Comparison of ENCODE assay signal across 13 cellular contexts in the genomic region with DNA sequence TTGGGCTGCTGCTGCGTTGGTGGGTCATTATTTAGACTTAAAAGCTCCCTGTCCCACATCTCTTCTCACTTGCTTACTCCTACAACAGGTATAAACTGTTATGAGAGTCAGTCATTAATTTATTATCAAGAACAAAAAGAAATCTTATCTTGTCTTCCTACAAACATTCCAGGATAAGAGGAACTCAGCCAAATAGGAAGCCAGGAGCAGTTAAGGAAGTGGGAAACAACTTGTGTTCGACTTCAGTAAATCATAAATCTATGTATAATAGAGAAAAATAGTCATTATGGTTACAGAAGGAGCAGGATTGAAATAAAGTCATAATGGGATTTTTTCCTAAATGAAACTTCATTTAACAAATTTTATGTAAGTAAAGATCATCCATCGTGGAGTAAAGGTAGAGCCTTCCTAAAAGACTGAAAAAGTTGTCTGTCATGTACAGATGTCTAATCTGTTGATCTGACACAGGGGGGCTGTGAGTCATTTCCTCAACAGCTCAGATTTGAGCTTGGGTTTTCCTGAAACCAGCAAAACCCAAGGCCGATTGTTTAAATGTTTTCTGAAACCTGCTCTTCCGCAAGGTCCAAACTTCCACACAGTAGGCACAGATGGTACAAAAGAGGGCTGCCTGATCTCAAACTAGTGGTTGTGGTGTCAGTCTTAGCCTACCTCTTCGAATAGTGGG. TPM values are rescaled to one million over a fixed set of nuclear protein-coding genes. Genes with fewer than 3 reads are reported as not detected.
DNase-seq lines count a peak whose midpoint lies in the region; ATAC-seq and TF ChIP-seq lines count a peak whose summit lies in the region.
"Had no signal": no experiment of that assay in that cellular context is flagged by ENCODE, and none has a peak within 500 bp of the region (broad histone marks: within the 10 kb centered on the region; RNA-seq: fewer than 3 reads in every experiment).

No MANE protein-coding gene starts in this region.

- H3K4me1 Mint-ChIP-seq in activated naive CD4-positive, alpha-beta T cell treated with anti-CD3 and anti-CD28 coated beads for 36 hours (ENCODE audit: low read depth): peaks cover 10% of the 10 kb centered on the region

- H3K36me3 ChIP-seq in SJSA1 (peaks cover 72% of the 10 kb centered on the region), esophagus squamous epithelium (peaks cover 0 to 97% (median 3%) of the 10 kb centered on the region in 3 donors), smooth muscle cell (ENCODE audit: low read depth) (peaks cover 16% of the 10 kb centered on the region), sigmoid colon (peaks cover 0 to 40% (median 11%) of the 10 kb centered on the region in 4 donors)

- no peak overlapping the region for H3K27ac Mint-ChIP-seq in activated naive CD4-positive, alpha-beta T cell treated with anti-CD3 and anti-CD28 coated beads for 36 hours
- H3K27ac Mint-ChIP-seq: B cell had no signal

- peaks cover 38% of the 10 kb centered on the region for H3K79me2 ChIP-seq in smooth muscle cell (ENCODE audit: low read depth)

- H3K4me3 ChIP-seq in SJSA1 (no peak overlapping the region), esophagus squamous epithelium (no peak overlapping the region), smooth muscle cell (no peak overlapping the region), sigmoid colon (no peak overlapping the region)
- H3K4me3 ChIP-seq: left lung had no signal

- no peaks in the 10 kb centered on the region for H3K9me3 Mint-ChIP-seq in activated naive CD4-positive, alpha-beta T cell treated with anti-CD3 and anti-CD28 coated beads for 36 hours

- peaks cover 7% of the 10 kb centered on the region for H3F3A ChIP-seq in smooth muscle cell (ENCODE audit: low read depth)

- H2AFZ ChIP-seq in smooth muscle cell (ENCODE audit: low read depth): no peak overlapping the region

- 67 to 68% methylated on average over 6 of the region's 6 CpGs for WGBS in esophagus squamous epithelium, 2 donors
- WGBS in smooth muscle cell (ENCODE audit: low lambda C conversion rate): 65% methylated on average over 6 of the region's 6 CpGs
- WGBS in sigmoid colon, 2 donors: 60 to 86% methylated on average over 6 of the region's 6 CpGs

- H3K27me3 ChIP-seq in SJSA1 (replicated peaks) (no peaks in the 10 kb centered on the region), esophagus squamous epithelium (no peaks in the 10 kb centered on the region), smooth muscle cell (ENCODE audit: low read depth) (no peaks in the 10 kb centered on the region), sigmoid colon (no peaks in the 10 kb centered on the region)
- H3K27me3 ChIP-seq: left lung had no signal

- TF ChIP-seq CTCF in esophagus squamous epithelium (IDR thresholded peaks at IDR 0.05) (no peak), smooth muscle cell (IDR thresholded peaks at IDR 0.05; ENCODE audit: borderline replicate concordance, insufficient read depth, poor library complexity, severe bottlenecking) (no peak), sigmoid colon (IDR thresholded peaks at IDR 0.05) (no peak)

- H3K9me3 ChIP-seq in SJSA1 (replicated peaks): no peaks in the 10 kb centered on the region
- no peaks in the 10 kb centered on the region for H3K9me3 ChIP-seq in esophagus squamous epithelium
- H3K9me3 ChIP-seq in smooth muscle cell (replicated peaks; ENCODE audit: low read depth): no peaks in the 10 kb centered on the region
- no peaks in the 10 kb centered on the region for H3K9me3 ChIP-seq in sigmoid colon
- H3K9me3 ChIP-seq: left lung had no signal

- no peak for TF ChIP-seq POLR2A in esophagus squamous epithelium (IDR thresholded peaks at IDR 0.05)
- TF ChIP-seq POLR2A in sigmoid colon (IDR thresholded peaks at IDR 0.05): no peak

- H3K36me3 Mint-ChIP-seq in activated naive CD4-positive, alpha-beta T cell treated with anti-CD3 and anti-CD28 coated beads for 36 hours (ENCODE audit: low read depth): peaks cover 2% of the 10 kb centered on the region

- peaks cover 48% of the 10 kb centered on the region for H3K4me1 ChIP-seq in SJSA1 (replicated peaks)
- peaks cover 0 to 13% (median 0%) of the 10 kb centered on the region in 3 donors for H3K4me1 ChIP-seq in esophagus squamous epithelium
- no peaks in the 10 kb centered on the region for H3K4me1 ChIP-seq in smooth muscle cell (ENCODE audit: low read depth)
- peaks cover 0 to 1% (median 0%) of the 10 kb centered on the region in 4 donors for H3K4me1 ChIP-seq in sigmoid colon

- peaks cover 21% of the 10 kb centered on the region for H4K20me1 ChIP-seq in smooth muscle cell (ENCODE audit: low read depth)

- peak; percentile 47 for DNase-seq in activated naive CD4-positive, alpha-beta T cell treated with anti-CD3 and anti-CD28 coated beads for 36 hours
- DNase-seq in activated naive CD4-positive, alpha-beta T cell treated with Interleukin-2 at 50 U/mL for 16 hours: no peak
- DNase-seq in SJSA1 (ENCODE audit: low read depth in 1 of 2, low spot score in 2 of 2) (peak; percentile 54 to 64), esophagus squamous epithelium (lab: John Stamatoyannopoulos, UW) (no peak), smooth muscle cell (lab: John Stamatoyannopoulos, UW; ENCODE audit: unreplicated experiment) (no peak), sigmoid colon (no peak), sciatic nerve (ENCODE audit: low spot score) (no peak)
- DNase-seq: effector memory CD4-positive, alpha-beta T cell; left lung; right cardiac atrium had no signal

- H3K9ac ChIP-seq in smooth muscle cell (ENCODE audit: low read depth): no peak overlapping the region

- H3K27me3 Mint-ChIP-seq in activated naive CD4-positive, alpha-beta T cell treated with anti-CD3 and anti-CD28 coated beads for 36 hours (ENCODE audit: low read depth): peaks cover 10% of the 10 kb centered on the region
- H3K27me3 Mint-ChIP-seq: B cell had no signal

- H3K4me2 ChIP-seq in smooth muscle cell: no peak overlapping the region

- no peak for ATAC-seq in sciatic nerve
- no peak for ATAC-seq in HG03457 (IDR thresholded peaks at IDR 0.05; ENCODE audit: unreplicated experiment)
- ATAC-seq: left lung had no signal

- H3K27ac ChIP-seq in SJSA1 (peak overlapping the region; percentile 46), esophagus squamous epithelium (peak overlapping the region in 3 of 4 donors; percentile 18 to 36 (median 34)), smooth muscle cell (ENCODE audit: low read depth) (peak overlapping the region; percentile 56), sigmoid colon (peak overlapping the region in 2 of 4 donors; percentile 12 to 41)

- CTCF ChIA-PET in activated naive CD4-positive, alpha-beta T cell treated with anti-CD3 and anti-CD28 coated beads for 36 hours (lab: Charles Lee): no interaction called here

- no peak for TF ChIP-seq EP300 in sigmoid colon (IDR thresholded peaks at IDR 0.05)

- intact Hi-C loops in activated naive CD4-positive, alpha-beta T cell treated with anti-CD3 and anti-CD28 coated beads for 36 hours (cut with micrococcal nuclease): no loop called here
- intact Hi-C loops in esophagus squamous epithelium (cut with DNase I) (no loop called here), sigmoid colon (cut with DNase I) (no loop called here), sciatic nerve (cut with DNase I) (no loop called here)

- no peak overlapping the region for H3K4me3 Mint-ChIP-seq in activated naive CD4-positive, alpha-beta T cell treated with anti-CD3 and anti-CD28 coated beads for 36 hours
- H3K4me3 Mint-ChIP-seq: B cell had no signal

RNA-seq across cellular contexts. Expression of gene LRRTM2, which starts 25.3 kb away (rescaled TPM):
- total RNA-seq in activated naive CD4-positive, alpha-beta T cell treated with anti-CD3 and anti-CD28 coated beads for 36 hours: not detected
- 0.21 TPM in 1 of 2 replicates, not detected in the other for total RNA-seq in SJSA1 (2014; rRNA removed; shearing (Covaris generic))
- total RNA-seq in esophagus squamous epithelium (1 to 10 TPM in 1 of 4 donors, under 1 TPM in 2, not detected in 1; 0.04 to 3.1 (median 0.19) TPM), smooth muscle cell (0.22 and 0.81 TPM in 2 replicates), sigmoid colon (1 to 10 TPM in 1 of 4 donors, under 1 TPM in 3; 0.16 to 1.1 (median 0.34) TPM), sciatic nerve (0.58 TPM)
- polyA plus RNA-seq in smooth muscle cell (0.76 and 0.95 TPM in 2 replicates), sigmoid colon (under 1 TPM in 1 of 3 donors, not detected in 2; 0.32 TPM)
- total RNA-seq: activated CD8-positive, alpha-beta memory T cell treated with anti-CD3 and anti-CD28 coated beads for 36 hours; B cell had no signal

Comparison
In these comparisons a context has a peak if more than half of its experiments do, and no peak if none do; other contexts are left out.
1. DNase-seq: peak in activated naive CD4-positive, alpha-beta T cell treated with anti-CD3 and anti-CD28 coated beads for 36 hours (single experiment) and SJSA1 (2 of 2); none in activated naive CD4-positive, alpha-beta T cell treated with Interleukin-2 at 50 U/mL for 16 hours (single experiment), esophagus squamous epithelium (single experiment), smooth muscle cell (single experiment), sigmoid colon (single experiment) and sciatic nerve (single experiment).